ENCODE assay signal across 24 cellular contexts in genomic region chr14:30264161-30264560, GRCh38.
"Had no signal": no experiment of that assay in that cellular context is flagged by ENCODE, and none has a peak within 500 bp of the region (broad histone marks: within the 10 kb centered on the region; RNA-seq: fewer than 3 reads in every experiment).

No MANE protein-coding gene starts in this region.

- DNase-seq: activated CD4-positive, alpha-beta memory T cell treated with anti-CD3 and anti-CD28 coated beads for 36 hours; activated CD4-positive, alpha-beta T cell treated with anti-CD3 and anti-CD28 coated beads, Interleukin-2, amount 10 ng/mL, durations not matched to agents 7 days and 5 days; activated CD4-positive, CD25-positive, alpha-beta regulatory T cell; activated CD8-positive, alpha-beta memory T cell treated with anti-CD3 and anti-CD28 coated beads for 24 hours; activated effector memory CD4-positive, alpha-beta T cell treated with anti-CD3 and anti-CD28 coated beads, Interleukin-2, amount 50 U/mL, for 16 hours; activated naive CD4-positive, alpha-beta T cell treated with Interleukin-2 at 50 U/mL for 16 hours; activated naive CD8-positive, alpha-beta T cell treated with anti-CD3 and anti-CD28 coated beads, Interleukin-2, amount 50 U/mL, for 24 hours; activated T-cell treated with anti-CD3 and anti-CD28 coated beads, Interleukin-2, amount 50 U/mL, for 4 hours; amniotic stem cell; body of pancreas; Kasumi-1; KBM-7; NCI-H1048; NCI-H146; NCI-H187 treated with DMSO at 0.1 percent for 48 hours; NCI-H2081 treated with DMSO at 0.1 percent for 48 hours; NCI-H2227 treated with DMSO at 0.1 percent for 48 hours; NCI-H526; Peyer's patch; SHP77 treated with DMSO at 0.1 percent for 48 hours; T-helper 2 cell; T1000 had no signal

- ATAC-seq: activated naive CD4-positive, alpha-beta T cell treated with anti-CD3 and anti-CD28 coated beads, Interleukin-2, amount 50 U/mL, for 72 hours; activated naive CD8-positive, alpha-beta T cell treated with anti-CD3 and anti-CD28 coated beads, Interleukin-2, amount 50 U/mL, for 24 hours; activated T-cell treated with anti-CD3 and anti-CD28 coated beads, Interleukin-2, amount 50 U/mL, for 4 hours; body of pancreas had no signal

- H3K4me1 Mint-ChIP-seq: activated CD4-positive, alpha-beta T cell treated with anti-CD3 and anti-CD28 coated beads, Interleukin-2, amount 10 ng/mL, durations not matched to agents 7 days and 5 days; activated naive CD8-positive, alpha-beta T cell treated with anti-CD3 and anti-CD28 coated beads, Interleukin-2, amount 50 U/mL, for 24 hours had no signal

- H3K9me3 Mint-ChIP-seq: activated CD4-positive, alpha-beta memory T cell treated with anti-CD3 and anti-CD28 coated beads for 36 hours; activated CD4-positive, alpha-beta T cell treated with anti-CD3 and anti-CD28 coated beads, Interleukin-2, amount 10 ng/mL, durations not matched to agents 7 days and 5 days; activated naive CD4-positive, alpha-beta T cell treated with anti-CD3 and anti-CD28 coated beads, Interleukin-2, amount 50 U/mL, for 72 hours; activated naive CD8-positive, alpha-beta T cell treated with anti-CD3 and anti-CD28 coated beads, Interleukin-2, amount 50 U/mL, for 24 hours; activated T-cell treated with anti-CD3 and anti-CD28 coated beads, Interleukin-2, amount 50 U/mL, for 4 hours had no signal

- H3K36me3 Mint-ChIP-seq: activated CD4-positive, alpha-beta memory T cell treated with anti-CD3 and anti-CD28 coated beads for 36 hours; activated naive CD4-positive, alpha-beta T cell treated with anti-CD3 and anti-CD28 coated beads, Interleukin-2, amount 50 U/mL, for 72 hours had no signal

- H3K27me3 Mint-ChIP-seq: activated CD4-positive, alpha-beta memory T cell treated with anti-CD3 and anti-CD28 coated beads for 36 hours; activated CD4-positive, alpha-beta T cell treated with anti-CD3 and anti-CD28 coated beads, Interleukin-2, amount 10 ng/mL, durations not matched to agents 7 days and 5 days; activated naive CD8-positive, alpha-beta T cell treated with anti-CD3 and anti-CD28 coated beads, Interleukin-2, amount 50 U/mL, for 24 hours had no signal

- H3K4me3 Mint-ChIP-seq: activated CD4-positive, alpha-beta memory T cell treated with anti-CD3 and anti-CD28 coated beads for 36 hours; activated CD4-positive, alpha-beta T cell treated with anti-CD3 and anti-CD28 coated beads, Interleukin-2, amount 10 ng/mL, durations not matched to agents 7 days and 5 days; activated naive CD8-positive, alpha-beta T cell treated with anti-CD3 and anti-CD28 coated beads, Interleukin-2, amount 50 U/mL, for 24 hours; activated T-cell treated with anti-CD3 and anti-CD28 coated beads, Interleukin-2, amount 50 U/mL, for 4 hours had no signal

- H3K27ac Mint-ChIP-seq: activated CD4-positive, alpha-beta memory T cell treated with anti-CD3 and anti-CD28 coated beads for 36 hours; activated CD4-positive, alpha-beta T cell treated with anti-CD3 and anti-CD28 coated beads, Interleukin-2, amount 10 ng/mL, durations not matched to agents 7 days and 5 days; activated naive CD4-positive, alpha-beta T cell treated with anti-CD3 and anti-CD28 coated beads, Interleukin-2, amount 50 U/mL, for 72 hours; activated naive CD8-positive, alpha-beta T cell treated with anti-CD3 and anti-CD28 coated beads, Interleukin-2, amount 50 U/mL, for 24 hours had no signal

- H3K4me3 ChIP-seq: ascending aorta, body of pancreas, Peyer's patch had no signal
